ENCODE assay signal across 27 cellular contexts in the genomic region with DNA sequence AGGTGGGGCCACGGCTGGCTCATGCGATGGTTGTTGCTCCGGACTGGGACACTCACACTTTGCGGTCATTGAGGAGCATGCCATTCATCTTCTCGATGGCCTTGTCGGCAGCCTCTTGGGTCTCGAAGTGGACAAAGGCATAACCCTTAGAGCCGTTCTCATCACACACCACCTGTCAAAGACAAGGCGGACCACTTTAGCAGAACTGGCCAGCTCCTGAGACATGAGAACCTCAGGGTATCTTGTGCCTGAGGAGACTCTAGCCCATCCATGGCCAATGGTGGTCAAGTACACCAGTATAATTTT.
"Had no signal": no experiment of that assay in that cellular context is flagged by ENCODE, and none has a peak within 500 bp of the region (broad histone marks: within the 10 kb centered on the region; RNA-seq: fewer than 3 reads in every experiment).

No MANE protein-coding gene starts in this region.

- H3K27ac Mint-ChIP-seq: activated B cell treated with CpG ODN at 0.5 μM for 24 hours; activated CD4-positive, alpha-beta T cell treated with anti-CD3 and anti-CD28 coated beads, Interleukin-2, amount 10 ng/mL, durations not matched to agents 24 days and 14 days; activated naive CD4-positive, alpha-beta T cell treated with anti-CD3 and anti-CD28 coated beads, Interleukin-2, amount 10 ng/mL, durations not matched to agents 7 days and 5 days; activated T-helper 2 cell treated with anti-CD3 and anti-CD28 coated beads, Interferon-gamma antibody, Interleukin-2, Interleukin-4, amounts not matched to agents 10 μg/mL and 5 μg/mL and 100 μg/mL, durations not matched to agents 14 hours and 24 hours and 36 hours had no signal

- H3K27ac ChIP-seq: ascending aorta, cardiac muscle cell had no signal

- H3K27me3 ChIP-seq: ascending aorta had no signal

- H3K27me3 Mint-ChIP-seq: activated B cell treated with CpG ODN at 0.5 μM for 24 hours; activated CD4-positive, alpha-beta T cell treated with anti-CD3 and anti-CD28 coated beads, Interleukin-2, amount 10 ng/mL, durations not matched to agents 24 days and 14 days; activated CD8-positive, alpha-beta memory T cell treated with anti-CD3 and anti-CD28 coated beads, Interleukin-2, amount 10 ng/mL, durations not matched to agents 7 days and 5 days; activated naive CD4-positive, alpha-beta T cell treated with anti-CD3 and anti-CD28 coated beads, Interleukin-2, amount 10 ng/mL, durations not matched to agents 7 days and 5 days had no signal

- H3K9me3 ChIP-seq: ascending aorta had no signal

- H3K9me3 Mint-ChIP-seq: activated B cell treated with CpG ODN at 0.5 μM for 24 hours; activated CD4-positive, alpha-beta T cell treated with anti-CD3 and anti-CD28 coated beads, Interleukin-2, amount 10 ng/mL, durations not matched to agents 24 days and 14 days; activated naive CD4-positive, alpha-beta T cell treated with anti-CD3 and anti-CD28 coated beads, Interleukin-2, amount 10 ng/mL, durations not matched to agents 7 days and 5 days; activated T-cell treated with anti-CD3 and anti-CD28 coated beads, Interleukin-2, amount 50 U/mL, for 72 hours; activated T-helper 2 cell treated with anti-CD3 and anti-CD28 coated beads, Interferon-gamma antibody, Interleukin-2, Interleukin-4, amounts not matched to agents 10 μg/mL and 5 μg/mL and 100 μg/mL, durations not matched to agents 14 hours and 24 hours and 36 hours; brain had no signal

- ATAC-seq: activated CD8-positive, alpha-beta memory T cell treated with anti-CD3 and anti-CD28 coated beads, Interleukin-2, amount 10 ng/mL, durations not matched to agents 7 days and 5 days; activated T-cell treated with anti-CD3 and anti-CD28 coated beads, Interleukin-2, amount 50 U/mL, for 72 hours; PC-3 had no signal

- H3K4me3 ChIP-seq: ascending aorta, cardiac muscle cell had no signal

- FAIRE-seq: RCC 7860, TTC549 had no signal

- DNase-seq: activated B cell treated with CpG ODN at 0.5 μM for 24 hours; activated CD4-positive, alpha-beta T cell treated with anti-CD3 and anti-CD28 coated beads for 1 hour; activated CD4-positive, alpha-beta T cell treated with anti-CD3 and anti-CD28 coated beads, Interleukin-2, amount 10 ng/mL, durations not matched to agents 24 days and 14 days; activated CD4-positive, alpha-beta T cell treated with anti-CD3 and anti-CD28 coated beads, Interleukin-2, amount 50 U/mL, for 48 hours; activated CD8-positive, alpha-beta memory T cell treated with anti-CD3 and anti-CD28 coated beads, Interleukin-2, amount 10 ng/mL, durations not matched to agents 7 days and 5 days; activated gamma-delta T cell treated with Interleukin-2 at 50 U/mL for 16 hours; activated naive CD4-positive, alpha-beta T cell treated with anti-CD3 and anti-CD28 coated beads, Interleukin-2, amount 10 ng/mL, durations not matched to agents 7 days and 5 days; activated T-cell treated with anti-CD3 and anti-CD28 coated beads, Interleukin-2, amount 50 U/mL, for 72 hours; amniotic stem cell; Kasumi-1; KBM-7; MV-4-11; NCI-H1092 treated with DMSO at 0.1 percent for 48 hours; NCI-H1417 treated with DMSO at 0.1 percent for 48 hours; NCI-H1694 treated with DMSO at 0.1 percent for 48 hours; NCI-H2029 treated with DMSO at 0.1 percent for 48 hours; NCI-H524; PC-3; SHP77; T-helper 2 cell; T1000 had no signal

- H3K4me3 Mint-ChIP-seq: activated B cell treated with CpG ODN at 0.5 μM for 24 hours; activated CD4-positive, alpha-beta T cell treated with anti-CD3 and anti-CD28 coated beads, Interleukin-2, amount 10 ng/mL, durations not matched to agents 24 days and 14 days; activated CD8-positive, alpha-beta memory T cell treated with anti-CD3 and anti-CD28 coated beads, Interleukin-2, amount 10 ng/mL, durations not matched to agents 7 days and 5 days; activated naive CD4-positive, alpha-beta T cell treated with anti-CD3 and anti-CD28 coated beads, Interleukin-2, amount 10 ng/mL, durations not matched to agents 7 days and 5 days; activated T-cell treated with anti-CD3 and anti-CD28 coated beads, Interleukin-2, amount 50 U/mL, for 72 hours had no signal
